In the genomic region with DNA sequence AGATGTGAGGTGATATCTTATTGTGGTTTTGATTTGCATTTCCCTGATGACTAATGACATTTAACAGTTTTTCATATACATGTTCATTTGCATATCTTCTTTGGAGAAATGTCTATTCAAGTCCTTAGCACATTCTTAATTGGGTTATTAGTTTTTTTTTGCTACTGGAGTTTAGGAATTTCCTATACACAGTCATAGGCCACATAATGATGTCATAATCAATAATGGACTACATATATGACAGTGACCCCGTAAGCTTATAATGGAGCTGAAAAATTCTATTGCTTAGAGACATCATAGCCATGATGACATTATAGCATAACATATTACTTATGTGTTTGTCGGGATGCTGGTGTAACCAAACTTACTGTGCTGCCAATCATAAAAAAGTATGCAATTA, we compare ENCODE assay signal across 9 cellular contexts.
"Had no signal": no experiment of that assay in that cellular context is flagged by ENCODE, and none has a peak within 500 bp of the region (broad histone marks: within the 10 kb centered on the region; RNA-seq: fewer than 3 reads in every experiment).

No MANE protein-coding gene starts in this region.

- H3K4me3 ChIP-seq: GM23338 had no signal

- H3K4me2 ChIP-seq: GM23338 had no signal

- FAIRE-seq: H1, H54, HTR-8/SVneo had no signal

- H2AFZ ChIP-seq: GM23338 had no signal

- ATAC-seq: GM23338 had no signal

- DNase-seq: H9, HCEC 1CT, HFFc6, Kasumi-1, KG1 had no signal
